Comparison of ENCODE assay signal across 12 cellular contexts in the genomic region with DNA sequence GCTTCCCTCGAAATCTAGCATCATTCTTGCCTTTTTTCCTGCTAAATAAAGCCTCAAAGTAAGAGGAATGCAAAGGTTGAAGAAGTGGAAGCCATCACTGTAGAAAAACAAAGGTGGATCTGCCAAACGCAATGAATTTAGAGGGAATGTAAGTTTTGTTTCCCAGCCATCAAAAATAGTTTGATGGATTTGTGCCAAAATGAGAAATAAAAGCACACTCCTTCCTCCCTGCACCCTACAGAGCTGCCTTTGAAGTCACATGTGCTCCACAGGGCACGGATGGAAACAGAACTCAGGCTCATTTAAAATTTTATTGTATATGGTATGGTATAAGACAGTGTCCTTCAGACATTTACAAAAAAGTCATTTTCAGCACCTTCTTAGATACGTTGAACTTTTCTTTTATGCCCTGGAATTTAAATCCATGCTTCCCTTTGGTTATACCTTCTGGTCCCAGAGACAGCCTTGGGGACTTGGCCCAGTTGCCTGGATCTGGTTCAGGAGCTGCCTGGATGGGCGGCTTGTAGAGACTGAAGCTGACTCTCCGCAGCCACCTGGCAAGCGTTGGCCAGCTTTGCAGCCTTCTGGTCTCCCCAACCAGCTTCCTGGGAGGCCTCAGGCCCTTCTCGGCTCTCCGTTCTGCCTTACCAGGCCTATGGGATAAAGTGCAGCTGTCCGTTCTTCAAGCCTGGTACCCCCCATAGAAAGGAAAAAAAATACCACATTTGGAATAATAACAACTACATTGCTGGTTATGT.
DNase-seq lines count a peak whose midpoint lies in the region; ATAC-seq and TF ChIP-seq lines count a peak whose summit lies in the region.
"Had no signal": no experiment of that assay in that cellular context is flagged by ENCODE, and none has a peak within 500 bp of the region (broad histone marks: within the 10 kb centered on the region; RNA-seq: fewer than 3 reads in every experiment).

No MANE protein-coding gene starts in this region.

- ATAC-seq in GM19023 (IDR thresholded peaks at IDR 0.05; ENCODE audit: unreplicated experiment): no peak
- ATAC-seq: HCT116 had no signal

- H3K9me3 ChIP-seq in neuronal stem cell (replicated peaks in 1 of 2; ENCODE audit: control insufficient read depth in 2 of 2, insufficient read depth in 1 of 2, low read depth in 1 of 2, low read length in 2 of 2): peaks cover 0 to 7% of the 10 kb centered on the region in 2 donors
- no peaks in the 10 kb centered on the region for H3K9me3 ChIP-seq in CD4-positive, alpha-beta memory T cell (ENCODE audit: control insufficient read depth in 1 of 2, low read length in 2 of 2)
- H3K9me3 ChIP-seq: BLaER1 had no signal

- H3K4me1 Mint-ChIP-seq in CD4-positive, alpha-beta memory T cell: no peaks in the 10 kb centered on the region
- H3K4me1 Mint-ChIP-seq in activated CD4-positive, alpha-beta memory T cell treated with anti-CD3 and anti-CD28 coated beads, Interleukin-2, amount 10 ng/mL, durations not matched to agents 7 days and 5 days: no peaks in the 10 kb centered on the region

- CTCF ChIA-PET in CD4-positive, alpha-beta memory T cell (lab: Charles Lee; ENCODE audit: partially characterized antibody): interaction anchor here (0.7 kb wide), 1 partner anchor 1743 kb away, joined by 3 read pairs; no protein-coding TSS in a partner anchor
- CTCF ChIA-PET in activated CD4-positive, alpha-beta memory T cell treated with anti-CD3 and anti-CD28 coated beads, Interleukin-2, amount 10 ng/mL, durations not matched to agents 7 days and 5 days (lab: Charles Lee): no interaction called here

- H2BK120ac ChIP-seq in neuronal stem cell (ENCODE audit: low read depth, low read length): no peak overlapping the region

- no peak overlapping the region for H3K14ac ChIP-seq in neuronal stem cell (ENCODE audit: low read length)

- H3K27me3 ChIP-seq in neuronal stem cell (ENCODE audit: control insufficient read depth in 3 of 3, insufficient read depth in 3 of 3, low read depth in 1 of 3, low read length in 3 of 3): no peaks in the 10 kb centered on the region
- H3K27me3 ChIP-seq in CD4-positive, alpha-beta memory T cell (ENCODE audit: insufficient read depth, low read length): no peaks in the 10 kb centered on the region
- H3K27me3 ChIP-seq: BLaER1 had no signal

- H3K27ac ChIP-seq in neuronal stem cell (replicated peaks; ENCODE audit: low read length): no peak overlapping the region
- H3K27ac ChIP-seq in CD4-positive, alpha-beta memory T cell (ENCODE audit: low read depth, low read length): no peak overlapping the region
- H3K27ac ChIP-seq: BLaER1 had no signal

- no peak overlapping the region for H3K4me2 ChIP-seq in neuronal stem cell (ENCODE audit: insufficient read depth, low read length, poor library complexity, severe bottlenecking)
- H3K4me2 ChIP-seq: BLaER1 had no signal

- no peak overlapping the region for H3K4me3 ChIP-seq in astrocyte of the spinal cord (ENCODE audit: low read depth, low read length)
- no peak overlapping the region for H3K4me3 ChIP-seq in choroid plexus epithelial cell (ENCODE audit: low read depth, low read length)
- no peak overlapping the region for H3K4me3 ChIP-seq in neuronal stem cell (ENCODE audit: low read length in 2 of 2)
- H3K4me3 ChIP-seq in CD4-positive, alpha-beta memory T cell (ENCODE audit: low read length in 2 of 2): no peak overlapping the region
- H3K4me3 ChIP-seq: BLaER1 had no signal

- H3K9me3 Mint-ChIP-seq in CD4-positive, alpha-beta memory T cell: peaks cover 0 to 2% (median 0%) of the 10 kb centered on the region in 8 donors
- no peaks in the 10 kb centered on the region for H3K9me3 Mint-ChIP-seq in activated CD4-positive, alpha-beta memory T cell treated with anti-CD3 and anti-CD28 coated beads, Interleukin-2, amount 10 ng/mL, durations not matched to agents 7 days and 5 days

- intact Hi-C loops in CD4-positive, alpha-beta memory T cell (cut with micrococcal nuclease): no loop called here

- DNase-seq in KBM-7: peak; percentile 2
- DNase-seq in astrocyte of the spinal cord (ENCODE audit: low read depth, low spot score): peak; percentile 52
- peak; percentile 50 for DNase-seq in choroid plexus epithelial cell (ENCODE audit: low read depth)
- no peak for DNase-seq in neuronal stem cell (ENCODE audit: low spot score)
- DNase-seq in CD4-positive, alpha-beta memory T cell: no peak
- DNase-seq in activated CD4-positive, alpha-beta memory T cell treated with anti-CD3 and anti-CD28 coated beads, Interleukin-2, amount 10 ng/mL, durations not matched to agents 7 days and 5 days: no peak
- no peak for DNase-seq in stimulated activated CD4-positive, alpha-beta T cell treated with anti-CD3 and anti-CD28 coated beads, Interleukin-1b, Interleukin-23, amount 100 ng/mL, for 48 hours
- DNase-seq: AML-193, DMS53 had no signal

- POLR2A ChIA-PET in CD4-positive, alpha-beta memory T cell (lab: Charles Lee; ENCODE audit: partially characterized antibody): no interaction called here
- POLR2A ChIA-PET in activated CD4-positive, alpha-beta memory T cell treated with anti-CD3 and anti-CD28 coated beads, Interleukin-2, amount 10 ng/mL, durations not matched to agents 7 days and 5 days (lab: Charles Lee): no interaction called here

- H2BK12ac ChIP-seq in neuronal stem cell (ENCODE audit: low read length): no peak overlapping the region

- no peak overlapping the region for H3K27ac Mint-ChIP-seq in CD4-positive, alpha-beta memory T cell
- H3K27ac Mint-ChIP-seq in activated CD4-positive, alpha-beta memory T cell treated with anti-CD3 and anti-CD28 coated beads, Interleukin-2, amount 10 ng/mL, durations not matched to agents 7 days and 5 days: no peak overlapping the region

- no peaks in the 10 kb centered on the region for H3K36me3 Mint-ChIP-seq in CD4-positive, alpha-beta memory T cell
- no peaks in the 10 kb centered on the region for H3K36me3 Mint-ChIP-seq in activated CD4-positive, alpha-beta memory T cell treated with anti-CD3 and anti-CD28 coated beads, Interleukin-2, amount 10 ng/mL, durations not matched to agents 7 days and 5 days (ENCODE audit: low read depth)

- TF ChIP-seq CTCF in astrocyte of the spinal cord (IDR thresholded peaks at IDR 0.05; ENCODE audit: low read depth, low read length) (no peak), choroid plexus epithelial cell (conservative IDR thresholded peaks at IDR 0.05; ENCODE audit: low read depth, low read length) (no peak)

- no peaks in the 10 kb centered on the region for H3K36me3 ChIP-seq in neuronal stem cell (replicated peaks in 1 of 2; ENCODE audit: control insufficient read depth in 2 of 2, insufficient read depth in 2 of 2, low read length in 2 of 2)
- no peaks in the 10 kb centered on the region for H3K36me3 ChIP-seq in CD4-positive, alpha-beta memory T cell (ENCODE audit: insufficient read depth, low read length)
- H3K36me3 ChIP-seq: BLaER1 had no signal

- peaks cover 3 to 4% of the 10 kb centered on the region in 2 donors for H3K27me3 Mint-ChIP-seq in CD4-positive, alpha-beta memory T cell
- no peaks in the 10 kb centered on the region for H3K27me3 Mint-ChIP-seq in activated CD4-positive, alpha-beta memory T cell treated with anti-CD3 and anti-CD28 coated beads, Interleukin-2, amount 10 ng/mL, durations not matched to agents 7 days and 5 days

- no peak overlapping the region for H4K8ac ChIP-seq in neuronal stem cell (ENCODE audit: low read depth, low read length)

- peaks cover 2% of the 10 kb centered on the region for H3K79me1 ChIP-seq in neuronal stem cell (ENCODE audit: low read depth, low read length)

- no peak overlapping the region for H2AFZ ChIP-seq in neuronal stem cell (ENCODE audit: low read length)

- in situ Hi-C loops in KBM-7 (cut with MboI; ENCODE audit: low pct_unique_long_range_greater_than_20kb, low sequenced_read_pairs) (no loop called here), astrocyte of the spinal cord (cut with HindIII; ENCODE audit: low sequenced_read_pairs) (no loop called here)

- no peak overlapping the region for H3K4me3 Mint-ChIP-seq in CD4-positive, alpha-beta memory T cell
- no peak overlapping the region for H3K4me3 Mint-ChIP-seq in activated CD4-positive, alpha-beta memory T cell treated with anti-CD3 and anti-CD28 coated beads, Interleukin-2, amount 10 ng/mL, durations not matched to agents 7 days and 5 days

- H2AK5ac ChIP-seq in neuronal stem cell (ENCODE audit: low read depth, low read length): no peak overlapping the region

- no peak overlapping the region for H3K4ac ChIP-seq in neuronal stem cell (ENCODE audit: low read length)

- no peak overlapping the region for H3K23ac ChIP-seq in neuronal stem cell (ENCODE audit: low read depth, low read length, poor library complexity)

- no CpG with 5 or more reads among the region's 10 CpGs for WGBS in neuronal stem cell (ENCODE audit: extremely low coverage in 2 of 2, insufficient read length in 2 of 2, insufficient replicate concordance in 1 of 2), 2 donors

- no peak overlapping the region for H3K9ac ChIP-seq in neuronal stem cell (ENCODE audit: low read depth, low read length, poor library complexity)
- H3K9ac ChIP-seq: BLaER1 had no signal

- H4K91ac ChIP-seq in neuronal stem cell (ENCODE audit: low read depth, low read length, poor library complexity): no peak overlapping the region

- H2BK15ac ChIP-seq in neuronal stem cell (ENCODE audit: low read length): peak overlapping the region; percentile 79

- no peaks in the 10 kb centered on the region for H3K4me1 ChIP-seq in neuronal stem cell (ENCODE audit: control insufficient read depth in 2 of 2, insufficient read depth in 1 of 2, low read depth in 1 of 2, low read length in 2 of 2)
- no peaks in the 10 kb centered on the region for H3K4me1 ChIP-seq in CD4-positive, alpha-beta memory T cell (ENCODE audit: insufficient read depth, low read length)
- H3K4me1 ChIP-seq: BLaER1 had no signal

- peak overlapping the region; percentile 78 for H3K18ac ChIP-seq in neuronal stem cell (ENCODE audit: low read length)

- H2BK5ac ChIP-seq in neuronal stem cell (ENCODE audit: low read length): no peak overlapping the region

Comparison
In these comparisons a context has a peak if more than half of its experiments do, and no peak if none do; other contexts are left out.
1. DNase-seq: peak in KBM-7 (single experiment), astrocyte of the spinal cord (single experiment) and choroid plexus epithelial cell (single experiment); none in neuronal stem cell (single experiment), CD4-positive, alpha-beta memory T cell (0 of 5), activated CD4-positive, alpha-beta memory T cell treated with anti-CD3 and anti-CD28 coated beads, Interleukin-2, amount 10 ng/mL, durations not matched to agents 7 days and 5 days (single experiment) and stimulated activated CD4-positive, alpha-beta T cell treated with anti-CD3 and anti-CD28 coated beads, Interleukin-1b, Interleukin-23, amount 100 ng/mL, for 48 hours (single experiment).